21 cellular contexts compared by ENCODE assay signal in genomic region chr4:2024683-2025082, GRCh38. TPM values are rescaled to one million over a fixed set of nuclear protein-coding genes. Genes with fewer than 3 reads are reported as not detected.
DNase-seq lines count a peak whose midpoint lies in the region; ATAC-seq and TF ChIP-seq lines count a peak whose summit lies in the region.
"Had no signal": no experiment of that assay in that cellular context is flagged by ENCODE, and none has a peak within 500 bp of the region (broad histone marks: within the 10 kb centered on the region; RNA-seq: fewer than 3 reads in every experiment).

No MANE protein-coding gene starts in this region.

- H2BK20ac ChIP-seq in IMR-90 (ENCODE audit: low read depth, low read length): no peak overlapping the region

- TF ChIP-seq POLR2A in IMR-90 (IDR thresholded peaks at IDR 0.05; ENCODE audit: low read depth, low read length): no peak

- H4K20me1 ChIP-seq in IMR-90 (ENCODE audit: insufficient read depth, low read length): no peaks in the 10 kb centered on the region
- H4K20me1 ChIP-seq: BLaER1 had no signal

- CTCF ChIA-PET in IMR-90 (lab: Yijun Ruan, JAX): no interaction called here

- no peak overlapping the region for H2AK9ac ChIP-seq in IMR-90 (replicated peaks; ENCODE audit: low read depth, low read length, poor library complexity)

- POLR2A ChIA-PET in IMR-90 (lab: Charles Lee; ENCODE audit: unreplicated experiment): no interaction called here

- H3K9me1 ChIP-seq in IMR-90 (ENCODE audit: insufficient read depth, low read length): no peaks in the 10 kb centered on the region

- H4K5ac ChIP-seq in IMR-90 (ENCODE audit: low read depth, low read length): no peak overlapping the region

- no TSS peak for BruUV-seq in IMR-90 (replicated peaks; lab: Mats Ljungman, UMichigan)

- no peaks in the 10 kb centered on the region for H3K36me3 ChIP-seq in IMR-90 (ENCODE audit: control insufficient read depth, insufficient read depth, low read length)
- H3K36me3 ChIP-seq: BLaER1, HAP-1 had no signal

- H2BK15ac ChIP-seq in IMR-90 (ENCODE audit: low read depth, low read length): no peak overlapping the region

- H3K23ac ChIP-seq in IMR-90 (ENCODE audit: low read depth, low read length): no peak overlapping the region

- no peak overlapping the region for H3K4ac ChIP-seq in IMR-90 (ENCODE audit: low read depth, low read length)

- H3K27ac ChIP-seq in IMR-90 (ENCODE audit: insufficient read depth, low read length): no peak overlapping the region
- no peak overlapping the region for H3K27ac ChIP-seq in substantia nigra (ENCODE audit: low read depth, low read length, poor library complexity, severe bottlenecking)
- H3K27ac ChIP-seq: 22Rv1, BLaER1, C4-2B had no signal

- intact Hi-C loops in IMR-90 (cut with micrococcal nuclease): no loop called here

- no peak overlapping the region for H3K4me3 ChIP-seq in IMR-90 (ENCODE audit: insufficient read depth, low read depth, low read length)
- H3K4me3 ChIP-seq: BLaER1, GM12878, HAP-1 had no signal

- no peak overlapping the region for H4K8ac ChIP-seq in IMR-90 (ENCODE audit: low read depth in 2 of 2, low read length in 2 of 2)

- no peak overlapping the region for H3K56ac ChIP-seq in IMR-90 (ENCODE audit: extremely low read depth, insufficient read depth, low read length)

- peaks cover 35% of the 10 kb centered on the region for H3K27me3 ChIP-seq in IMR-90 (ENCODE audit: control insufficient read depth, insufficient read depth, low read length)
- H3K27me3 ChIP-seq: BLaER1 had no signal

- ATAC-seq in IMR-90 (ENCODE audit: low read depth) (peak; percentile 61), GM18907 (IDR thresholded peaks at IDR 0.05; ENCODE audit: unreplicated experiment) (no peak)
- ATAC-seq: CD8-positive, alpha-beta T cell; GM12878 had no signal

- no peaks in the 10 kb centered on the region; the same call in 1 of the 2 replicates for H3K4me1 ChIP-seq in IMR-90 (ENCODE audit: control insufficient read depth, insufficient read depth, low read length)
- H3K4me1 ChIP-seq: BLaER1, HAP-1 had no signal

- H3K14ac ChIP-seq in IMR-90 (replicated peaks; ENCODE audit: low read depth, low read length): no peak overlapping the region

- no peak for TF ChIP-seq RAD21 in IMR-90 (IDR thresholded peaks at IDR 0.05; ENCODE audit: low read length)

- H3K4me1 Mint-ChIP-seq in chondrocyte (ENCODE audit: low read depth): no peaks in the 10 kb centered on the region
- H3K4me1 Mint-ChIP-seq: B cell; CD4-positive, CD25-positive, alpha-beta regulatory T cell had no signal

- peak overlapping the region; percentile 23 for H3K27ac Mint-ChIP-seq in chondrocyte (ENCODE audit: unreplicated experiment)
- H3K27ac Mint-ChIP-seq: B cell; CD4-positive, CD25-positive, alpha-beta regulatory T cell; CD8-positive, alpha-beta T cell; HFFc6 had no signal

- dilution Hi-C loops in IMR-90 (cut with HindIII; ENCODE audit: low sequenced_read_pairs, unreplicated experiment): no loop called here

- no peaks in the 10 kb centered on the region for H3K79me1 ChIP-seq in IMR-90 (ENCODE audit: low read depth in 1 of 2, low read length in 2 of 2)

- H2BK5ac ChIP-seq in IMR-90 (ENCODE audit: low read depth, low read length, poor library complexity, severe bottlenecking): no peak overlapping the region

- no peak overlapping the region for H3K4me2 ChIP-seq in IMR-90 (ENCODE audit: low read depth, low read length)
- H3K4me2 ChIP-seq: BLaER1 had no signal

- H3K27me3 Mint-ChIP-seq in chondrocyte (ENCODE audit: low read depth): peaks cover 32% of the 10 kb centered on the region

- peak; percentile 57 for DNase-seq in AG08395 (ENCODE audit: low spot score)
- DNase-seq in EL: peak; percentile 36
- DNase-seq in IMR-90: no peak
- no peak for DNase-seq in chondrocyte (ENCODE audit: low spot score)
- no peak for DNase-seq in Kasumi-1 (lab: John Stamatoyannopoulos, UW)
- DNase-seq in substantia nigra (lab: John Stamatoyannopoulos, UW): no peak
- DNase-seq in DMS79 treated with DMSO at 0.1 percent for 48 hours (lab: John Stamatoyannopoulos, UW): no peak
- DNase-seq: ACHN; Caco-2; CD4-positive, CD25-positive, alpha-beta regulatory T cell; CD8-positive, alpha-beta T cell; DMS153; GOT3; HFFc6 had no signal

- peak overlapping the region; percentile 43 for H2AFZ ChIP-seq in IMR-90 (replicated peaks; ENCODE audit: low read length, poor library complexity)

- H3K9me3 Mint-ChIP-seq in chondrocyte (ENCODE audit: low read depth): peaks cover 4% of the 10 kb centered on the region
- H3K9me3 Mint-ChIP-seq: HFFc6 had no signal

- in situ Hi-C loops in IMR-90 (cut with MboI; ENCODE audit: low sequenced_read_pairs): no loop called here

- no peak overlapping the region for H3K9ac ChIP-seq in IMR-90 (ENCODE audit: low read depth, low read length)
- H3K9ac ChIP-seq: BLaER1 had no signal

- H3K18ac ChIP-seq in IMR-90 (ENCODE audit: low read depth, low read length): no peak overlapping the region

- H4K91ac ChIP-seq in IMR-90 (ENCODE audit: insufficient read depth, low read depth, low read length): no peak overlapping the region

- H3K4me3 Mint-ChIP-seq in chondrocyte (ENCODE audit: unreplicated experiment): no peak overlapping the region
- H3K4me3 Mint-ChIP-seq: B cell; CD8-positive, alpha-beta T cell; HFFc6 had no signal

- H2BK120ac ChIP-seq in IMR-90 (ENCODE audit: low read depth, low read length): no peak overlapping the region

- peaks cover 5% of the 10 kb centered on the region; the same call in 1 of the 2 replicates for H3K9me3 ChIP-seq in IMR-90 (ENCODE audit: control insufficient read depth, insufficient read depth, low read length)

- peaks cover 4% of the 10 kb centered on the region for H3K36me3 Mint-ChIP-seq in chondrocyte (ENCODE audit: low read depth)
- H3K36me3 Mint-ChIP-seq: CD4-positive, CD25-positive, alpha-beta regulatory T cell; CD8-positive, alpha-beta T cell had no signal

- TF ChIP-seq CTCF in IMR-90 (conservative IDR thresholded peaks at IDR 0.05; ENCODE audit: low read depth, low read length): no peak
- no peak for TF ChIP-seq CTCF in chondrocyte (IDR thresholded peaks at IDR 0.05)

- H2AK5ac ChIP-seq in IMR-90 (ENCODE audit: low read depth, low read length): no peak overlapping the region

TF ChIP-seq in IMR-90, 13 proteins besides CTCF, POLR2A, EP300 and RAD21:
- no peak for TF ChIP-seq BHLHE40 (IDR thresholded peaks at IDR 0.05; ENCODE audit: low read depth, low read length)
- no peak for TF ChIP-seq FOS (IDR thresholded peaks at IDR 0.05; ENCODE audit: low read depth, low read length)

RNA-seq across cellular contexts. Expression of gene NELFA, which starts 15.9 kb away (rescaled TPM):
- total RNA-seq in IMR-90 (2012; rRNA removed) (4.3 and 5.8 TPM in 2 replicates), chondrocyte (23.5 to 25.6 TPM (median 24.0 TPM) in 3 replicates)
- polyA plus RNA-seq in IMR-90 (2012; rRNA removed): 21.9 and 23.4 TPM in 2 replicates
- 15.8 and 24.7 TPM in 2 replicates for polyA plus RNA-seq in IMR-90 (2012; cell fraction: cytosol; rRNA removed)
- polyA plus RNA-seq in IMR-90 (2012; cell fraction: nucleus; rRNA removed; ENCODE audit: low replicate concordance): 32.1 and 61.2 TPM in 2 replicates

RNA-seq across cellular contexts. Expression of gene NAT8L, which starts 34.4 kb away (rescaled TPM):
- not detected in 2 replicates for total RNA-seq in IMR-90 (2012; rRNA removed)
- 0.04 and 0.05 TPM in 2 replicates for polyA plus RNA-seq in IMR-90 (2012; rRNA removed)
- 0.05 TPM in 2 replicates for polyA plus RNA-seq in IMR-90 (2012; cell fraction: cytosol; rRNA removed)
- polyA plus RNA-seq in IMR-90 (2012; cell fraction: nucleus; rRNA removed; ENCODE audit: low replicate concordance): 0.08 and 0.14 TPM in 2 replicates
- total RNA-seq in chondrocyte: 0.53 to 1.6 TPM (median 1.6 TPM) in 3 replicates

Comparison
In these comparisons a context has a peak if more than half of its experiments do, and no peak if none do; other contexts are left out.
1. DNase-seq: peak in AG08395 (single experiment) and EL (single experiment); none in IMR-90 (single experiment), chondrocyte (single experiment), Kasumi-1 (0 of 2), substantia nigra (0 of 49) and DMS79 treated with DMSO at 0.1 percent for 48 hours (single experiment).